8 cellular contexts compared by ENCODE assay signal in genomic region chr12:109432842-109433304, GRCh38. TPM values are rescaled to one million over a fixed set of nuclear protein-coding genes. Genes with fewer than 3 reads are reported as not detected.
DNase-seq lines count a peak whose midpoint lies in the region; ATAC-seq, FAIRE-seq and TF ChIP-seq lines count a peak whose summit lies in the region.

No MANE protein-coding gene starts in this region.

- H3K4me1 ChIP-seq in kidney (ENCODE audit: control insufficient read depth in 1 of 2, insufficient read depth in 1 of 2, low read depth in 1 of 2, low read length in 2 of 2): peaks cover 0 to 5% of the 10 kb centered on the region in 2 donors

- ATAC-seq in HG02840 (IDR thresholded peaks at IDR 0.05; ENCODE audit: low FRiP score, unreplicated experiment): no peak

- FAIRE-seq in kidney (lab: Jason Lieb, UNC): no peak

- no peaks in the 10 kb centered on the region for H3K9me3 ChIP-seq in kidney (ENCODE audit: control insufficient read depth in 1 of 2, low read length in 2 of 2)

- intact Hi-C loops in kidney (cut with DNase I): loop anchor here (5.0 kb wide), 1 partner anchor 44 kb away; the partner anchor contains the start of genes KCTD10 and UBE3B

- peak; percentile 93 for TF ChIP-seq CTCF in WI38 (IDR thresholded peaks at IDR 0.05; ENCODE audit: low read depth, low read length)
- peak; percentile 78 for TF ChIP-seq CTCF in kidney (IDR thresholded peaks at IDR 0.05; ENCODE audit: borderline replicate concordance, extremely low read depth, insufficient read depth)

- peak overlapping the region in 1 of 2 donors; percentile 10 for H3K9ac ChIP-seq in kidney (ENCODE audit: low read length in 2 of 2)

- DNase-seq in AML-193 (lab: John Stamatoyannopoulos, UW): peak; percentile 16 to 58
- DNase-seq in GOT3 (lab: John Stamatoyannopoulos, UW): peak; percentile 3
- peak; percentile 48 for DNase-seq in NCI-H2196 treated with DMSO at 0.1 percent for 48 hours (lab: John Stamatoyannopoulos, UW; ENCODE audit: unreplicated experiment)
- DNase-seq in T47D (ENCODE audit: low read depth in 1 of 2, low spot score in 1 of 2): peak; percentile 45 to 93
- DNase-seq in kidney: peak; percentile 90
- peak; percentile 41 to 71 (median 54) for DNase-seq in stimulated activated CD4-positive, alpha-beta T cell treated with anti-CD3 and anti-CD28 coated beads, Interleukin-1b, Interleukin-23, amount 100 ng/mL, for 24 hours (ENCODE audit: low read depth in 4 of 4, low spot score in 1 of 4)

- in situ Hi-C loops in T47D (cut with HindIII; ENCODE audit: low pct_unique_long_range_greater_than_20kb, low sequenced_read_pairs): no loop called here

- H3K4me3 ChIP-seq in WI38 (ENCODE audit: low read depth, low read length): no peak overlapping the region
- H3K4me3 ChIP-seq in kidney (ENCODE audit: low read length in 2 of 2): no peak overlapping the region

- H3K36me3 ChIP-seq in kidney (ENCODE audit: control insufficient read depth in 1 of 2, insufficient read depth in 2 of 2, low read length in 2 of 2): no peaks in the 10 kb centered on the region

- H3K27ac ChIP-seq in kidney (ENCODE audit: low read depth in 2 of 2, low read length in 2 of 2): no peak overlapping the region

RNA-seq across cellular contexts. Expression of gene KCTD10, which starts 44.2 kb away (rescaled TPM):
- 72.1 TPM for total RNA-seq in kidney
- 23.6 TPM for polyA plus RNA-seq in kidney (ENCODE audit: insufficient read depth, low read depth, low replicate concordance)

RNA-seq across cellular contexts. Expression of gene UBE3B, which starts 44.6 kb away (rescaled TPM):
- total RNA-seq in kidney: 44.3 TPM
- polyA plus RNA-seq in kidney (ENCODE audit: insufficient read depth, low read depth, low replicate concordance): 13.9 TPM

Comparison
In these comparisons a context has a peak if more than half of its experiments do, and no peak if none do; other contexts are left out.
1. DNase-seq: peak in every context shown above with its lines; median percentile 90 in kidney; 69 in T47D; 54 in stimulated activated CD4-positive, alpha-beta T cell treated with anti-CD3 and anti-CD28 coated beads, Interleukin-1b, Interleukin-23, amount 100 ng/mL, for 24 hours; 48 in NCI-H2196 treated with DMSO at 0.1 percent for 48 hours; 37 in AML-193; 3 in GOT3.